Comparison of ENCODE assay signal across 34 cellular contexts in genomic region chr2:148617219-148617618, GRCh38.
"Had no signal": no experiment of that assay in that cellular context is flagged by ENCODE, and none has a peak within 500 bp of the region (broad histone marks: within the 10 kb centered on the region; RNA-seq: fewer than 3 reads in every experiment).

No MANE protein-coding gene starts in this region.

- H3K36me3 Mint-ChIP-seq: T-cell had no signal

- H3K9me3 Mint-ChIP-seq: T-cell had no signal

- H3K27ac ChIP-seq: PC-9, RWPE1, SJCRH30, SK-N-MC had no signal

- H3K4me3 ChIP-seq: MG63, PC-9, SJCRH30, SK-N-MC had no signal

- H3K27ac Mint-ChIP-seq: T-cell had no signal

- H2AFZ ChIP-seq: PC-9 had no signal

- H3K4me2 ChIP-seq: PC-9 had no signal

- H3K9me3 ChIP-seq: MG63, SJCRH30 had no signal

- H3K27me3 Mint-ChIP-seq: T-cell had no signal

- H3K36me3 ChIP-seq: MG63, SJCRH30 had no signal

- ATAC-seq: Panc1, Right ventricle myocardium inferior, SK-N-SH treated with all-trans-retinoic acid at 6 μM for 48 hours, T-cell had no signal

- FAIRE-seq: RCC 7860 had no signal

- H3K4me3 Mint-ChIP-seq: T-cell had no signal

- H3K27me3 ChIP-seq: MG63, SJCRH30 had no signal

- DNase-seq: Kasumi-1, MG63, NCI-H1048, NCI-H1092 treated with DMSO at 0.1 percent for 48 hours, NCI-H1105 treated with DMSO at 0.1 percent for 48 hours, NCI-H1417, NCI-H1436, NCI-H146, NCI-H1694, NCI-H187, NCI-H1930, NCI-H2029 treated with DMSO at 0.1 percent for 48 hours, NCI-H2081 treated with DMSO at 0.1 percent for 48 hours, NCI-H2107, NCI-H2171, NCI-H226, NCI-H446 treated with DMSO at 0.1 percent for 48 hours, NCI-H510A, NCI-H524, NCI-H526, NCI-H69, NCI-H748 treated with DMSO at 0.1 percent for 48 hours, NCI-H82, PC-9, SHP77, SIG-M5, SJCRH30, T-cell had no signal
